21 cellular contexts compared by ENCODE assay signal in genomic region chr16:68386628-68387027, GRCh38.
A peak's percentile ranks its signal among the peaks of the same experiment; 100 is the strongest.
DNase-seq lines count a peak whose midpoint lies in the region; ATAC-seq and TF ChIP-seq lines count a peak whose summit lies in the region.
"Had no signal": no experiment of that assay in that cellular context is flagged by ENCODE, and none has a peak within 500 bp of the region (broad histone marks: within the 10 kb centered on the region; RNA-seq: fewer than 3 reads in every experiment).

No MANE protein-coding gene starts in this region.

- no peaks in the 10 kb centered on the region for H3K36me3 ChIP-seq in H7 (replicated peaks; ENCODE audit: control insufficient read depth, insufficient read depth, low read length)
- H3K36me3 ChIP-seq in right lobe of liver: no peaks in the 10 kb centered on the region
- no peaks in the 10 kb centered on the region for H3K36me3 ChIP-seq in transverse colon
- H3K36me3 ChIP-seq in uterus: no peaks in the 10 kb centered on the region
- H3K36me3 ChIP-seq: adrenal gland, tibial artery had no signal

- TF ChIP-seq POLR2A in right lobe of liver (IDR thresholded peaks at IDR 0.05) (no peak), transverse colon (IDR thresholded peaks at IDR 0.05) (peak; percentile 87), uterus (IDR thresholded peaks at IDR 0.05) (no peak)

- DNase-seq in H7: peak; percentile 56
- DNase-seq in SW480 (ENCODE audit: low spot score): peak; percentile 72
- peak in 2 of 3 donors; percentile 83 to 84 for DNase-seq in right lobe of liver
- peak; percentile 94 for DNase-seq in transverse colon
- DNase-seq in uterus: no peak
- DNase-seq in DMS 273 (lab: John Stamatoyannopoulos, UW; ENCODE audit: unreplicated experiment): no peak
- DNase-seq in medulla oblongata (ENCODE audit: extremely low spot score): no peak
- DNase-seq: activated CD4-positive, alpha-beta T cell treated with anti-CD3 and anti-CD28 coated beads, Interleukin-2, amount 10 ng/mL, durations not matched to agents 7 days and 5 days; activated naive CD4-positive, alpha-beta T cell treated with anti-CD3 and anti-CD28 coated beads for 36 hours; cerebellar nuclear complex; HFFc6; islet precursor cell; KG1; MM.1S; NCI-H2081 treated with DMSO at 0.1 percent for 48 hours; NCI-H446; occipital lobe; T-helper 9 cell; tibial artery had no signal

- H3K4me3 ChIP-seq in H7 (ENCODE audit: insufficient read depth, low read depth, low read length) (no peak overlapping the region), right lobe of liver (peak overlapping the region in 1 of 3 donors; percentile 1), transverse colon (peak overlapping the region in 3 of 4 donors; percentile 25 to 46 (median 27)), uterus (no peak overlapping the region)
- H3K4me3 ChIP-seq: adrenal gland, tibial artery had no signal

- H3K27me3 ChIP-seq in H7 (ENCODE audit: control insufficient read depth, insufficient read depth, low read length) (no peaks in the 10 kb centered on the region), right lobe of liver (no peaks in the 10 kb centered on the region), transverse colon (no peaks in the 10 kb centered on the region), uterus (no peaks in the 10 kb centered on the region)
- H3K27me3 ChIP-seq: adrenal gland had no signal

- TF ChIP-seq CTCF in right lobe of liver (IDR thresholded peaks at IDR 0.05): no peak
- TF ChIP-seq CTCF in transverse colon (IDR thresholded peaks at IDR 0.05): no peak
- TF ChIP-seq CTCF in uterus (IDR thresholded peaks at IDR 0.05): no peak

- ATAC-seq in right lobe of liver: peak; percentile 15 to 34 (median 32)
- ATAC-seq: naive thymus-derived CD4-positive, alpha-beta T cell had no signal

- peak; percentile 54 for TF ChIP-seq EP300 in transverse colon (IDR thresholded peaks at IDR 0.05; ENCODE audit: low read depth)

- 39% methylated on average over 7 of the region's 14 CpGs for WGBS in right lobe of liver (ENCODE audit: insufficient coverage, low coverage, low lambda C conversion rate, missing lambda C conversion rate)
- WGBS in transverse colon (ENCODE audit: low coverage in 1 of 2), 2 donors: 35 to 57% methylated on average over 5 to 13 of the region's 14 CpGs

- H3K27ac ChIP-seq in right lobe of liver: peak overlapping the region in 2 of 3 donors; percentile 62 to 73
- H3K27ac ChIP-seq in transverse colon: peak overlapping the region; percentile 89 to 94 (median 90)
- H3K27ac ChIP-seq in uterus: no peak overlapping the region
- H3K27ac ChIP-seq: adrenal gland, tibial artery had no signal

- H3K4me1 ChIP-seq in right lobe of liver (peaks cover 0 to 42% (median 20%) of the 10 kb centered on the region in 4 donors), transverse colon (peaks cover 4 to 56% (median 44%) of the 10 kb centered on the region in 4 donors), uterus (no peaks in the 10 kb centered on the region)
- H3K4me1 ChIP-seq: adrenal gland, tibial artery had no signal

- no peaks in the 10 kb centered on the region for H3K9me3 ChIP-seq in right lobe of liver
- no peaks in the 10 kb centered on the region for H3K9me3 ChIP-seq in transverse colon
- H3K9me3 ChIP-seq in uterus: no peaks in the 10 kb centered on the region
- H3K9me3 ChIP-seq: adrenal gland, tibial artery had no signal

- in situ Hi-C loops in transverse colon (cut with MboI; ENCODE audit: low pct_ligation_motif_present in 1 of 4, low pct_unique_long_range_greater_than_20kb in 1 of 4, low sequenced_read_pairs in 3 of 4): loop anchor here in 1 of 4 donors (25.0 kb wide), 1 partner anchor 126 kb away; no protein-coding TSS in a partner anchor

- intact Hi-C loops in right lobe of liver (cut with DNase I): no loop called here
- intact Hi-C loops in transverse colon (cut with DNase I; ENCODE audit: low total_unique reads): no loop called here
- intact Hi-C loops in uterus (cut with DNase I; ENCODE audit: low total_unique reads): no loop called here

Comparison
In these comparisons a context has a peak if more than half of its experiments do, and no peak if none do; other contexts are left out.
1. DNase-seq: peak in H7 (single experiment), SW480 (single experiment), right lobe of liver (2 of 3) and transverse colon (single experiment); none in uterus (0 of 2), DMS 273 (single experiment) and medulla oblongata (single experiment).
2. H3K4me3 ChIP-seq: peak in transverse colon (3 of 4); none in H7 (single experiment) and uterus (0 of 2).
3. H3K27ac ChIP-seq: peak in right lobe of liver (2 of 3) and transverse colon (4 of 4); none in uterus (0 of 2).